In genomic region chr2:164593541-164593940, GRCh38 we compare ENCODE assay signal across 25 cellular contexts. TPM values are rescaled to one million over a fixed set of nuclear protein-coding genes. Genes with fewer than 3 reads are reported as not detected.
DNase-seq lines count a peak whose midpoint lies in the region; TF ChIP-seq lines count a peak whose summit lies in the region.
"Had no signal": no experiment of that assay in that cellular context is flagged by ENCODE, and none has a peak within 500 bp of the region (broad histone marks: within the 10 kb centered on the region; RNA-seq: fewer than 3 reads in every experiment).

No MANE protein-coding gene starts in this region.

- TF ChIP-seq CTCF in endothelial cell (IDR thresholded peaks at IDR 0.05; ENCODE audit: unreplicated experiment) (no peak), progenitor cell of endocrine pancreas (IDR thresholded peaks at IDR 0.05; ENCODE audit: unreplicated experiment) (no peak)

- H3K23ac ChIP-seq in mesenchymal stem cell (ENCODE audit: low read length in 2 of 2) = no peak overlapping the region

- H3K4me3 Mint-ChIP-seq in endothelial cell (ENCODE audit: unreplicated experiment) = no peak overlapping the region
- H3K4me3 Mint-ChIP-seq in progenitor cell of endocrine pancreas (ENCODE audit: low read depth) = no peak overlapping the region
- H3K4me3 Mint-ChIP-seq: CD14-positive monocyte had no signal

- H3K27me3 Mint-ChIP-seq in endothelial cell (ENCODE audit: unreplicated experiment) = no peaks in the 10 kb centered on the region
- no peaks in the 10 kb centered on the region for H3K27me3 Mint-ChIP-seq in progenitor cell of endocrine pancreas

- H2BK120ac ChIP-seq in mesenchymal stem cell (ENCODE audit: low read depth, low read length) = no peak overlapping the region

- no peaks in the 10 kb centered on the region for H3K27me3 ChIP-seq in mesenchymal stem cell (ENCODE audit: control insufficient read depth in 1 of 2, insufficient read depth in 1 of 2, low read length in 2 of 2)
- H3K27me3 ChIP-seq: BE2C, SJCRH30 had no signal

- H2BK5ac ChIP-seq in mesenchymal stem cell (ENCODE audit: low read depth, low read length, poor library complexity, severe bottlenecking) = no peak overlapping the region

- peak; percentile 38 for DNase-seq in DMS 273 (lab: John Stamatoyannopoulos, UW; ENCODE audit: unreplicated experiment)
- DNase-seq in DMS 273 treated with DMSO at 0.1 percent for 48 hours (lab: John Stamatoyannopoulos, UW) = no peak
- peak; percentile 11 for DNase-seq in endothelial cell (ENCODE audit: low spot score)
- DNase-seq in mesenchymal stem cell = no peak
- DNase-seq in progenitor cell of endocrine pancreas (ENCODE audit: low spot score, unreplicated experiment) = no peak
- no peak for DNase-seq in NCI-H2081 (lab: John Stamatoyannopoulos, UW)
- no peak for DNase-seq in stimulated activated CD4-positive, alpha-beta T cell treated with anti-CD3 and anti-CD28 coated beads, Interleukin-4, amount 100 ng/mL, for 24 hours
- no peak for DNase-seq in NOMO-1 (lab: John Stamatoyannopoulos, UW; ENCODE audit: unreplicated experiment in 2 of 2)
- DNase-seq: BE2C; DMS53; GOT3; Karpas-422; NCI-H1092 treated with DMSO at 0.1 percent for 48 hours; NCI-H1436; NCI-H187; NCI-H2107; NCI-H446 treated with DMSO at 0.1 percent for 48 hours; NCI-H526; NCI-H82; NK-92 treated with Interleukin-12 subunit alpha and Interleukin-12 subunit beta, amount 100 ng/mL, for 24 hours; PC-9; SJCRH30 had no signal

- no peak overlapping the region for H3K9ac ChIP-seq in mesenchymal stem cell (ENCODE audit: low read length)

- no peak overlapping the region for H3K27ac ChIP-seq in mesenchymal stem cell (ENCODE audit: low read length, poor library complexity, severe bottlenecking)
- H3K27ac ChIP-seq: 22Rv1, PC-9, SJCRH30 had no signal

- no peak overlapping the region for H3K4me2 ChIP-seq in mesenchymal stem cell (ENCODE audit: low read length, poor library complexity, severe bottlenecking)
- H3K4me2 ChIP-seq: PC-9 had no signal

- peak overlapping the region; percentile 74 for H3K27ac Mint-ChIP-seq in endothelial cell (ENCODE audit: unreplicated experiment)
- H3K27ac Mint-ChIP-seq in progenitor cell of endocrine pancreas = peak overlapping the region; percentile 14
- H3K27ac Mint-ChIP-seq: CD14-positive monocyte had no signal

- no peak overlapping the region for H4K8ac ChIP-seq in mesenchymal stem cell (ENCODE audit: low read length)

- no peaks in the 10 kb centered on the region for H3K9me3 ChIP-seq in mesenchymal stem cell (ENCODE audit: control insufficient read depth, low read length)
- H3K9me3 ChIP-seq: BE2C, SJCRH30 had no signal

- H2BK12ac ChIP-seq in mesenchymal stem cell (ENCODE audit: low read length in 2 of 2) = no peak overlapping the region

- no peak overlapping the region for H3K4me3 ChIP-seq in mesenchymal stem cell (ENCODE audit: insufficient read depth in 1 of 2, low read depth in 1 of 2, low read length in 2 of 2)
- H3K4me3 ChIP-seq: PC-9, SJCRH30 had no signal

- H3K36me3 Mint-ChIP-seq in endothelial cell (ENCODE audit: low read depth, unreplicated experiment) = peaks cover 5% of the 10 kb centered on the region
- H3K36me3 Mint-ChIP-seq in progenitor cell of endocrine pancreas (ENCODE audit: insufficient read depth) = peaks cover 12% of the 10 kb centered on the region
- H3K36me3 Mint-ChIP-seq: CD14-positive monocyte had no signal

- peak overlapping the region; percentile 20 for H2AK5ac ChIP-seq in mesenchymal stem cell (ENCODE audit: low read length, severe bottlenecking)

- H2BK15ac ChIP-seq in mesenchymal stem cell (ENCODE audit: low read depth, poor library complexity, severe bottlenecking) = no peak overlapping the region

- peaks cover 4% of the 10 kb centered on the region for H3K4me1 ChIP-seq in mesenchymal stem cell (ENCODE audit: control insufficient read depth, insufficient read depth, low read depth, low read length)
- H3K4me1 ChIP-seq: BE2C had no signal

- no peaks in the 10 kb centered on the region for H3K9me3 Mint-ChIP-seq in endothelial cell (ENCODE audit: unreplicated experiment)
- peaks cover 4% of the 10 kb centered on the region for H3K9me3 Mint-ChIP-seq in progenitor cell of endocrine pancreas (ENCODE audit: low read depth)

- no peak overlapping the region for H4K91ac ChIP-seq in mesenchymal stem cell (ENCODE audit: low read length)

- H3K4me1 Mint-ChIP-seq in endothelial cell (ENCODE audit: unreplicated experiment) (peaks cover 32% of the 10 kb centered on the region), progenitor cell of endocrine pancreas (ENCODE audit: low read depth) (peaks cover 20% of the 10 kb centered on the region)

- H3K36me3 ChIP-seq in mesenchymal stem cell (ENCODE audit: control insufficient read depth in 1 of 2, insufficient read depth in 2 of 2, low read depth in 1 of 2, low read length in 2 of 2) = peaks cover 0 to 9% of the 10 kb centered on the region in 2 experiments
- H3K36me3 ChIP-seq: BE2C, SJCRH30 had no signal

- no peak overlapping the region for H3K14ac ChIP-seq in mesenchymal stem cell (ENCODE audit: low read length in 2 of 2)

- peaks cover 22% of the 10 kb centered on the region for H3K79me1 ChIP-seq in mesenchymal stem cell (replicated peaks; ENCODE audit: low read length, poor library complexity, severe bottlenecking)

- H3K4ac ChIP-seq in mesenchymal stem cell (ENCODE audit: low read depth in 1 of 2, low read length in 2 of 2) = no peak overlapping the region

- 74% methylated on average over 3 of the region's 4 CpGs for WGBS in mesenchymal stem cell

- no peak overlapping the region for H2AFZ ChIP-seq in mesenchymal stem cell (ENCODE audit: low read depth, low read length)
- H2AFZ ChIP-seq: PC-9 had no signal

- H3K18ac ChIP-seq in mesenchymal stem cell (ENCODE audit: low read depth in 1 of 2, low read length in 2 of 2) = no peak overlapping the region

RNA-seq across cellular contexts. Expression of gene GRB14, which starts 27.7 kb away (rescaled TPM):
- total RNA-seq in endothelial cell (ENCODE audit: unreplicated experiment) = 5.8 TPM
- 0.07 TPM for polyA plus RNA-seq in mesenchymal stem cell (2013, experiment 1 of 2)
- 0.07 TPM for polyA plus RNA-seq in mesenchymal stem cell (2013, experiment 2 of 2)
- 45.1 and 46.3 TPM in 2 replicates for total RNA-seq in progenitor cell of endocrine pancreas
- total RNA-seq: RPMI7951, SJCRH30 had no signal

Comparison
In these comparisons a context has a peak if more than half of its experiments do, and no peak if none do; other contexts are left out.
1. DNase-seq: peak in DMS 273 (single experiment) and endothelial cell (single experiment); none in DMS 273 treated with DMSO at 0.1 percent for 48 hours (single experiment), mesenchymal stem cell (single experiment), progenitor cell of endocrine pancreas (single experiment), NCI-H2081 (0 of 2), stimulated activated CD4-positive, alpha-beta T cell treated with anti-CD3 and anti-CD28 coated beads, Interleukin-4, amount 100 ng/mL, for 24 hours (single experiment) and NOMO-1 (0 of 2).